ENCODE assay signal across 12 cellular contexts in genomic region chr11:103659138-103659734, GRCh38.
DNase-seq lines count a peak whose midpoint lies in the region; ATAC-seq and TF ChIP-seq lines count a peak whose summit lies in the region.
"Had no signal": no experiment of that assay in that cellular context is flagged by ENCODE, and none has a peak within 500 bp of the region (broad histone marks: within the 10 kb centered on the region; RNA-seq: fewer than 3 reads in every experiment).

No MANE protein-coding gene starts in this region.

- WGBS in SK-N-SH (ENCODE audit: low lambda C conversion rate): 47% methylated on average over 2 of the region's 2 CpGs

- H3F3A ChIP-seq in SK-N-SH (replicated peaks; ENCODE audit: insufficient read depth): peaks cover 4% of the 10 kb centered on the region

- TF ChIP-seq RAD21 in SK-N-SH (IDR thresholded peaks at IDR 0.05; ENCODE audit: low read length): peak; percentile 80

- H3K27ac Mint-ChIP-seq in Caco-2 (ENCODE audit: unreplicated experiment): no peak overlapping the region
- H3K27ac Mint-ChIP-seq in activated CD4-positive, alpha-beta T cell treated with anti-CD3 and anti-CD28 coated beads for 36 hours: no peak overlapping the region
- H3K27ac Mint-ChIP-seq: effector memory CD8-positive, alpha-beta T cell; memory B cell had no signal

- BruUV-seq in Caco-2 (replicated peaks; lab: Mats Ljungman, UMichigan): no TSS peak

- POLR2A ChIA-PET in Caco-2 (lab: Charles Lee): no interaction called here
- POLR2A ChIA-PET in SK-N-SH (lab: Yijun Ruan, JAX): no interaction called here
- POLR2A ChIA-PET in activated CD4-positive, alpha-beta T cell treated with anti-CD3 and anti-CD28 coated beads for 36 hours (lab: Charles Lee): no interaction called here

- H2AFZ ChIP-seq in SK-N-SH (ENCODE audit: low read depth): no peak overlapping the region

- H3K36me3 ChIP-seq in Caco-2 (ENCODE audit: control insufficient read depth, insufficient read depth, low read length): no peaks in the 10 kb centered on the region
- no peaks in the 10 kb centered on the region for H3K36me3 ChIP-seq in SK-N-SH (replicated peaks in 1 of 2; ENCODE audit: control insufficient read depth in 1 of 2, insufficient read depth in 2 of 2, low read length in 1 of 2)
- no peaks in the 10 kb centered on the region for H3K36me3 ChIP-seq in kidney epithelial cell (ENCODE audit: control insufficient read depth, insufficient read depth, low read length)
- no peaks in the 10 kb centered on the region for H3K36me3 ChIP-seq in Peyer's patch
- H3K36me3 ChIP-seq: suprapubic skin had no signal

- no peak overlapping the region for H3K4me3 Mint-ChIP-seq in Caco-2 (ENCODE audit: unreplicated experiment)
- no peak overlapping the region for H3K4me3 Mint-ChIP-seq in activated CD4-positive, alpha-beta T cell treated with anti-CD3 and anti-CD28 coated beads for 36 hours
- H3K4me3 Mint-ChIP-seq: effector memory CD8-positive, alpha-beta T cell; memory B cell had no signal

- H4K20me1 ChIP-seq in SK-N-SH (ENCODE audit: insufficient read depth): no peaks in the 10 kb centered on the region

- DNase-seq in Caco-2 (peak; percentile 53 to 57), SK-N-SH (peak; percentile 48), kidney epithelial cell (ENCODE audit: low read depth) (no peak), Peyer's patch (no peak), NCI-H1436 (lab: John Stamatoyannopoulos, UW) (no peak), NCI-H2227 treated with DMSO at 0.1 percent for 48 hours (lab: John Stamatoyannopoulos, UW) (no peak)
- DNase-seq in activated CD4-positive, alpha-beta T cell treated with anti-CD3 and anti-CD28 coated beads for 36 hours: no peak
- DNase-seq: effector memory CD8-positive, alpha-beta T cell had no signal

- intact Hi-C loops in Caco-2 (cut with micrococcal nuclease; ENCODE audit: unreplicated experiment): loop anchor here (1.0 kb wide), 3 partner anchors 40 to 402 kb away; no protein-coding TSS in a partner anchor
- intact Hi-C loops in activated CD4-positive, alpha-beta T cell treated with anti-CD3 and anti-CD28 coated beads for 36 hours (cut with DNase I, micrococcal nuclease): no loop called here

- CTCF ChIA-PET in Caco-2 (lab: Charles Lee) (no interaction called here), SK-N-SH (lab: Yijun Ruan, JAX) (interaction anchor here (0.7 to 3.6 kb wide), 20 partner anchors 8 to 404 kb away, joined by 3 to 15 read pairs (median 3); no protein-coding TSS in a partner anchor)
- CTCF ChIA-PET in activated CD4-positive, alpha-beta T cell treated with anti-CD3 and anti-CD28 coated beads for 36 hours (lab: Charles Lee): interaction anchor here (0.6 to 0.7 kb wide), 2 partner anchors 52 to 504 kb away, joined by 3 to 4 read pairs; no protein-coding TSS in a partner anchor

- H3K9me3 ChIP-seq in Caco-2: no peaks in the 10 kb centered on the region
- no peaks in the 10 kb centered on the region for H3K9me3 ChIP-seq in SK-N-SH
- H3K9me3 ChIP-seq in Peyer's patch: no peaks in the 10 kb centered on the region
- H3K9me3 ChIP-seq: suprapubic skin had no signal

- no peaks in the 10 kb centered on the region for H3K9me3 Mint-ChIP-seq in Caco-2 (ENCODE audit: unreplicated experiment)
- H3K9me3 Mint-ChIP-seq in activated CD4-positive, alpha-beta T cell treated with anti-CD3 and anti-CD28 coated beads for 36 hours (ENCODE audit: low read depth): no peaks in the 10 kb centered on the region
- H3K9me3 Mint-ChIP-seq: effector memory CD8-positive, alpha-beta T cell; memory B cell had no signal

- H3K9ac ChIP-seq in SK-N-SH: no peak overlapping the region
- H3K9ac ChIP-seq: KMS-11 had no signal

- no peak overlapping the region for H3K4me2 ChIP-seq in SK-N-SH
- H3K4me2 ChIP-seq: KMS-11 had no signal

- H3K4me1 ChIP-seq in Caco-2 (no peaks in the 10 kb centered on the region), SK-N-SH (ENCODE audit: control insufficient read depth in 1 of 2, insufficient read depth in 2 of 2, low read depth in 1 of 2, low read length in 1 of 2) (peaks cover 4 to 8% of the 10 kb centered on the region in 2 experiments; a peak in 3 of 4 replicates), Peyer's patch (no peaks in the 10 kb centered on the region)
- H3K4me1 ChIP-seq: suprapubic skin had no signal

- H3K4me1 Mint-ChIP-seq in Caco-2 (ENCODE audit: low read depth, unreplicated experiment): no peaks in the 10 kb centered on the region
- H3K4me1 Mint-ChIP-seq in activated CD4-positive, alpha-beta T cell treated with anti-CD3 and anti-CD28 coated beads for 36 hours: no peaks in the 10 kb centered on the region

- H3K27ac ChIP-seq in SK-N-SH (ENCODE audit: low read depth in 2 of 2, low read length in 1 of 2) (peak overlapping the region; percentile 14 to 83), Peyer's patch (no peak overlapping the region)
- H3K27ac ChIP-seq: KMS-11, suprapubic skin had no signal

- H3K4me3 ChIP-seq in Caco-2 (ENCODE audit: low read depth, low read length) (no peak overlapping the region), SK-N-SH (ENCODE audit: low read depth in 2 of 2, low read length in 1 of 2) (no peak overlapping the region), kidney epithelial cell (ENCODE audit: low read depth, low read length) (no peak overlapping the region), Peyer's patch (no peak overlapping the region)
- H3K4me3 ChIP-seq: suprapubic skin had no signal

- peak; percentile 45 for ATAC-seq in HG03354 (IDR thresholded peaks at IDR 0.05; ENCODE audit: poor library complexity, severe bottlenecking, unreplicated experiment)
- no peak for ATAC-seq in activated CD4-positive, alpha-beta T cell treated with anti-CD3 and anti-CD28 coated beads for 36 hours
- ATAC-seq: effector memory CD8-positive, alpha-beta T cell had no signal

- H3K27me3 Mint-ChIP-seq in Caco-2 (ENCODE audit: insufficient read depth, unreplicated experiment): no peaks in the 10 kb centered on the region
- no peaks in the 10 kb centered on the region for H3K27me3 Mint-ChIP-seq in activated CD4-positive, alpha-beta T cell treated with anti-CD3 and anti-CD28 coated beads for 36 hours
- H3K27me3 Mint-ChIP-seq: effector memory CD8-positive, alpha-beta T cell; memory B cell had no signal

- no peaks in the 10 kb centered on the region for H3K27me3 ChIP-seq in Caco-2 (replicated peaks; ENCODE audit: control insufficient read depth, insufficient read depth, low read length)
- no peaks in the 10 kb centered on the region for H3K27me3 ChIP-seq in SK-N-SH (ENCODE audit: insufficient read depth)
- no peaks in the 10 kb centered on the region for H3K27me3 ChIP-seq in kidney epithelial cell (ENCODE audit: control insufficient read depth, insufficient read depth, low read length)
- no peaks in the 10 kb centered on the region for H3K27me3 ChIP-seq in Peyer's patch
- H3K27me3 ChIP-seq: suprapubic skin had no signal

- no peak for TF ChIP-seq POLR2A in Peyer's patch (IDR thresholded peaks at IDR 0.05)

- TF ChIP-seq CTCF in Caco-2 (IDR thresholded peaks at IDR 0.05; ENCODE audit: insufficient read depth in 1 of 2, low read depth in 1 of 2, low read length in 1 of 2, severe bottlenecking in 1 of 2, unreplicated experiment in 1 of 2): peak; percentile 72 to 76
- TF ChIP-seq CTCF in SK-N-SH (IDR thresholded peaks at IDR 0.05): peak; percentile 66
- peak; percentile 51 for TF ChIP-seq CTCF in kidney epithelial cell (IDR thresholded peaks at IDR 0.05; ENCODE audit: insufficient read depth, low read length, poor library complexity, severe bottlenecking)
- no peak for TF ChIP-seq CTCF in Peyer's patch (IDR thresholded peaks at IDR 0.05)

- H3K79me2 ChIP-seq in SK-N-SH (ENCODE audit: insufficient read depth): no peaks in the 10 kb centered on the region

- no peaks in the 10 kb centered on the region for H3K9me2 ChIP-seq in SK-N-SH

- peak; percentile 71 to 87 for TF ChIP-seq EP300 in SK-N-SH (IDR thresholded peaks at IDR 0.05; ENCODE audit: borderline replicate concordance in 1 of 2, low read depth in 1 of 2, low read length in 1 of 2)

- H3K36me3 Mint-ChIP-seq in Caco-2 (ENCODE audit: insufficient read depth, unreplicated experiment): no peaks in the 10 kb centered on the region
- H3K36me3 Mint-ChIP-seq in activated CD4-positive, alpha-beta T cell treated with anti-CD3 and anti-CD28 coated beads for 36 hours (ENCODE audit: low read depth): no peaks in the 10 kb centered on the region
- H3K36me3 Mint-ChIP-seq: memory B cell had no signal

TF ChIP-seq in SK-N-SH, 30 proteins besides CTCF, POLR2A, EP300 and RAD21 (continues in another document):
- TF ChIP-seq MXI1 (IDR thresholded peaks at IDR 0.05; ENCODE audit: low read depth, low read length) (peak; percentile 25; the same call in 1 of the 2 replicates), TEAD4 (IDR thresholded peaks at IDR 0.05; ENCODE audit: borderline replicate concordance, insufficient read depth) (peak; percentile 68; the same call in 1 of the 2 replicates), FOXM1 (IDR thresholded peaks at IDR 0.05; ENCODE audit: low read depth) (no peak), TAF1 (IDR thresholded peaks at IDR 0.05; ENCODE audit: borderline replicate concordance, low read depth, low read length) (no peak), NFIC (IDR thresholded peaks at IDR 0.05; ENCODE audit: borderline replicate concordance) (no peak), SMC3 (IDR thresholded peaks at IDR 0.05; ENCODE audit: low read depth, low read length) (peak; percentile 63), FOSL2 (IDR thresholded peaks at IDR 0.05; ENCODE audit: borderline replicate concordance, low read depth) (no peak), RFX5 (IDR thresholded peaks at IDR 0.05; ENCODE audit: low read length) (no peak), RCOR1 (IDR thresholded peaks at IDR 0.05; ENCODE audit: low read length) (peak; percentile 61), POLR2AphosphoS5 (IDR thresholded peaks at IDR 0.05; ENCODE audit: low read depth, low read length) (peak; percentile 35; the same call in 1 of the 2 replicates), TCF12 (IDR thresholded peaks at IDR 0.05) (peak; percentile 61), PBX3 (IDR thresholded peaks at IDR 0.05) (peak; percentile 47; the same call in 1 of the 2 replicates), GATA2 (CRISPR knock-in tag; IDR thresholded peaks at IDR 0.05) (peak; percentile 72), CHD2 (IDR thresholded peaks at IDR 0.05; ENCODE audit: low read length, partially characterized antibody) (peak; percentile 20), JUND (IDR thresholded peaks at IDR 0.05) (peak; percentile 8; the same call in 1 of the 2 replicates)

Comparison
In these comparisons a context has a peak if more than half of its experiments do, and no peak if none do; other contexts are left out.
1. DNase-seq: peak in Caco-2 (2 of 2) and SK-N-SH (single experiment); none in kidney epithelial cell (single experiment), activated CD4-positive, alpha-beta T cell treated with anti-CD3 and anti-CD28 coated beads for 36 hours (single experiment), Peyer's patch (0 of 3), NCI-H1436 (single experiment) and NCI-H2227 treated with DMSO at 0.1 percent for 48 hours (single experiment).
2. CTCF ChIP-seq: peak in Caco-2 (2 of 2), SK-N-SH (single experiment) and kidney epithelial cell (single experiment); none in Peyer's patch (0 of 6).
3. H3K27ac ChIP-seq: peak in SK-N-SH (2 of 2); none in Peyer's patch (0 of 4).